8 cellular contexts compared by ENCODE assay signal in genomic region chr5:88140863-88141694, GRCh38.
DNase-seq lines count a peak whose midpoint lies in the region; ATAC-seq and TF ChIP-seq lines count a peak whose summit lies in the region.

No MANE protein-coding gene starts in this region.

- peak; percentile 61 for TF ChIP-seq CTCF in AG10803 (conservative IDR thresholded peaks at IDR 0.05; ENCODE audit: low read length)

- H3K4me3 ChIP-seq in AG10803 (ENCODE audit: low read length), result peak overlapping the region; percentile 57

- ATAC-seq in HG03378 (IDR thresholded peaks at IDR 0.05; ENCODE audit: unreplicated experiment), result peak; percentile 98

- DNase-seq in AG10803 (ENCODE audit: low read depth) (peak; percentile 94), GM19238 (ENCODE audit: insufficient read length, low spot score) (peak; percentile 63), NCI-H345 treated with DMSO at 0.1 percent for 48 hours (lab: John Stamatoyannopoulos, UW; ENCODE audit: unreplicated experiment) (peak; percentile 90), cerebellum (ENCODE audit: low spot score) (peak; percentile 96), kidney glomerular epithelial cell (lab: John Stamatoyannopoulos, UW) (peak; percentile 94)
- DNase-seq in activated CD4-positive, CD25-positive, alpha-beta regulatory T cell treated with anti-CD3 and anti-CD28 coated beads, Interleukin-2, amount 50 U/mL, for 72 hours, result peak; percentile 70
- peak; percentile 44 to 46 for DNase-seq in stimulated activated CD4-positive, alpha-beta T cell treated with anti-CD3 and anti-CD28 coated beads, Interleukin-15, amount 100 ng/mL, for 1 hour (ENCODE audit: low read depth in 1 of 2, low spot score in 1 of 2)

Comparison
In these comparisons a context has a peak if more than half of its experiments do, and no peak if none do; other contexts are left out.
1. Peak in every context shown above with its lines: DNase-seq, ATAC-seq and H3K4me3 ChIP-seq.
2. DNase-seq: peak in every context shown above with its lines; median percentile 96 in cerebellum; 94 in AG10803; 94 in kidney glomerular epithelial cell; 90 in NCI-H345 treated with DMSO at 0.1 percent for 48 hours; 70 in activated CD4-positive, CD25-positive, alpha-beta regulatory T cell treated with anti-CD3 and anti-CD28 coated beads, Interleukin-2, amount 50 U/mL, for 72 hours; 63 in GM19238; 45 in stimulated activated CD4-positive, alpha-beta T cell treated with anti-CD3 and anti-CD28 coated beads, Interleukin-15, amount 100 ng/mL, for 1 hour.